16 cellular contexts compared by ENCODE assay signal in genomic region chr2:181174880-181175590, GRCh38.
DNase-seq lines count a peak whose midpoint lies in the region; ATAC-seq lines count a peak whose summit lies in the region.
"Had no signal": no experiment of that assay in that cellular context is flagged by ENCODE, and none has a peak within 500 bp of the region (broad histone marks: within the 10 kb centered on the region; RNA-seq: fewer than 3 reads in every experiment).

No MANE protein-coding gene starts in this region.

- H4K20me1 ChIP-seq in BLaER1 = no peaks in the 10 kb centered on the region

- no peaks in the 10 kb centered on the region for H3K27me3 ChIP-seq in BLaER1

- peaks cover 12% of the 10 kb centered on the region for H3K9me3 ChIP-seq in BLaER1
- H3K9me3 ChIP-seq: psoas muscle had no signal

- no peaks in the 10 kb centered on the region for H3K36me3 ChIP-seq in BLaER1

- H3K4me1 ChIP-seq in BLaER1 = peaks cover 13% of the 10 kb centered on the region

- peak; percentile 69 for DNase-seq in NCI-H446 treated with DMSO at 0.1 percent for 48 hours (lab: John Stamatoyannopoulos, UW)
- DNase-seq in fibroblast of gingiva (ENCODE audit: low read depth) = peak; percentile 70
- DNase-seq in effector CD4-positive, alpha-beta T cell = no peak
- no peak for DNase-seq in mesenteric fat pad (ENCODE audit: low spot score)
- no peak for DNase-seq in CD1c-positive myeloid dendritic cell (ENCODE audit: extremely low spot score)
- DNase-seq: activated CD4-positive, CD25-positive, alpha-beta regulatory T cell; activated naive CD8-positive, alpha-beta T cell treated with anti-CD3 and anti-CD28 coated beads, Interleukin-2, amount 10 ng/mL, durations not matched to agents 7 days and 5 days; H7; kidney glomerular epithelial cell; NCI-H1436 treated with DMSO at 0.1 percent for 48 hours; psoas muscle; RPMI8226 had no signal

- ATAC-seq in GM19351 (IDR thresholded peaks at IDR 0.05; ENCODE audit: unreplicated experiment) = peak; percentile 66
- ATAC-seq in GM18517 (IDR thresholded peaks at IDR 0.05; ENCODE audit: unreplicated experiment) = no peak
- ATAC-seq: psoas muscle had no signal

- H3K4me2 ChIP-seq in BLaER1 = peak overlapping the region; percentile 21

- H3K9ac ChIP-seq in BLaER1 = no peak overlapping the region

- no peak overlapping the region for H3K4me3 ChIP-seq in BLaER1
- H3K4me3 ChIP-seq: psoas muscle had no signal

- no peak overlapping the region for H3K27ac ChIP-seq in BLaER1
- H3K27ac ChIP-seq: epithelial cell of prostate, psoas muscle had no signal

Comparison
In these comparisons a context has a peak if more than half of its experiments do, and no peak if none do; other contexts are left out.
1. DNase-seq: peak in NCI-H446 treated with DMSO at 0.1 percent for 48 hours (single experiment) and fibroblast of gingiva (single experiment); none in effector CD4-positive, alpha-beta T cell (single experiment), mesenteric fat pad (single experiment) and CD1c-positive myeloid dendritic cell (single experiment).